Comparison of ENCODE assay signal across 12 cellular contexts in genomic region chr2:37776487-37776886, GRCh38.
A peak's percentile ranks its signal among the peaks of the same experiment; 100 is the strongest.
DNase-seq lines count a peak whose midpoint lies in the region; ATAC-seq, FAIRE-seq and TF ChIP-seq lines count a peak whose summit lies in the region.
"Had no signal": no experiment of that assay in that cellular context is flagged by ENCODE, and none has a peak within 500 bp of the region (broad histone marks: within the 10 kb centered on the region; RNA-seq: fewer than 3 reads in every experiment).

No MANE protein-coding gene starts in this region.

- H3K27ac ChIP-seq in heart left ventricle: peak overlapping the region in 1 of 12 donors; percentile 81
- H3K27ac ChIP-seq: SK-N-MC had no signal

- TF ChIP-seq CTCF in astrocyte of the spinal cord (IDR thresholded peaks at IDR 0.05; ENCODE audit: low read depth, low read length): no peak
- TF ChIP-seq CTCF in natural killer cell (IDR thresholded peaks at IDR 0.05): no peak
- no peak for TF ChIP-seq CTCF in heart left ventricle (IDR thresholded peaks at IDR 0.05)

- H3K4me1 ChIP-seq in heart left ventricle: peaks cover 0 to 27% (median 6%) of the 10 kb centered on the region in 12 donors

- H3K27me3 ChIP-seq in heart left ventricle: no peaks in the 10 kb centered on the region

- ATAC-seq in HG02938 (IDR thresholded peaks at IDR 0.05; ENCODE audit: unreplicated experiment) (no peak), natural killer cell (no peak), heart left ventricle (no peak)
- no peak for ATAC-seq in stimulated activated naive B cell treated with anti-CD40 and anti-IgM and Interleukin-4, amounts not matched to agents 10 μg/mL and 1 μg/mL and 100 μg/mL, for 72 hours (replicated peaks)

- no peak overlapping the region for H3K4me3 Mint-ChIP-seq in natural killer cell
- no peak overlapping the region for H3K4me3 Mint-ChIP-seq in stimulated activated naive B cell treated with anti-CD40 and anti-IgM and Interleukin-4, amounts not matched to agents 10 μg/mL and 1 μg/mL and 100 μg/mL, for 72 hours

- H3K9me3 Mint-ChIP-seq in natural killer cell: no peaks in the 10 kb centered on the region
- no peaks in the 10 kb centered on the region for H3K9me3 Mint-ChIP-seq in stimulated activated naive B cell treated with anti-CD40 and anti-IgM and Interleukin-4, amounts not matched to agents 10 μg/mL and 1 μg/mL and 100 μg/mL, for 72 hours

- peak; percentile 91 for FAIRE-seq in urothelium cell line (lab: Jason Lieb, UNC)

- 59 to 88% (median 79%) methylated on average over 3 of the region's 3 CpGs for WGBS in heart left ventricle, 4 donors

- no peak for TF ChIP-seq POLR2A in heart left ventricle (IDR thresholded peaks at IDR 0.05)

- no peak overlapping the region for H3K27ac Mint-ChIP-seq in natural killer cell
- no peak overlapping the region for H3K27ac Mint-ChIP-seq in stimulated activated naive B cell treated with anti-CD40 and anti-IgM and Interleukin-4, amounts not matched to agents 10 μg/mL and 1 μg/mL and 100 μg/mL, for 72 hours

- H3K9me3 ChIP-seq in heart left ventricle: no peaks in the 10 kb centered on the region

- H3K27me3 Mint-ChIP-seq in natural killer cell (ENCODE audit: low read depth in 2 of 2): no peaks in the 10 kb centered on the region
- H3K27me3 Mint-ChIP-seq in stimulated activated naive B cell treated with anti-CD40 and anti-IgM and Interleukin-4, amounts not matched to agents 10 μg/mL and 1 μg/mL and 100 μg/mL, for 72 hours: no peaks in the 10 kb centered on the region

- intact Hi-C loops in natural killer cell (cut with micrococcal nuclease) (no loop called here), heart left ventricle (cut with DNase I) (loop anchor here in 1 of 10 donors (10.0 kb wide), 1 partner anchor 102 kb away; the partner anchor contains the start of gene CDC42EP3)

- DNase-seq in HS-27A (ENCODE audit: low read depth): peak; percentile 95
- peak; percentile 88 for DNase-seq in astrocyte of the spinal cord (ENCODE audit: low read depth, low spot score)
- peak; percentile 91 for DNase-seq in iris pigment epithelial cell (ENCODE audit: low read depth)
- peak; percentile 91 for DNase-seq in urothelium cell line (ENCODE audit: low spot score)
- DNase-seq in natural killer cell: no peak
- DNase-seq in stimulated activated naive B cell treated with anti-CD40 and anti-IgM and Interleukin-4, amounts not matched to agents 10 μg/mL and 1 μg/mL and 100 μg/mL, for 72 hours: no peak
- no peak for DNase-seq in heart left ventricle
- DNase-seq: activated CD8-positive, alpha-beta memory T cell treated with anti-CD3 and anti-CD28 coated beads, Interleukin-2, amount 50 U/mL, for 48 hours; effector memory CD4-positive, alpha-beta T cell; NCI-H187 had no signal

- no peaks in the 10 kb centered on the region for H3K36me3 ChIP-seq in heart left ventricle

- in situ Hi-C loops in astrocyte of the spinal cord (cut with HindIII; ENCODE audit: low sequenced_read_pairs): no loop called here

- no peaks in the 10 kb centered on the region for H3K36me3 Mint-ChIP-seq in natural killer cell
- no peaks in the 10 kb centered on the region for H3K36me3 Mint-ChIP-seq in stimulated activated naive B cell treated with anti-CD40 and anti-IgM and Interleukin-4, amounts not matched to agents 10 μg/mL and 1 μg/mL and 100 μg/mL, for 72 hours

- peaks cover 7 to 17% of the 10 kb centered on the region in 2 donors for H3K4me1 Mint-ChIP-seq in natural killer cell
- peaks cover 0 to 1% of the 10 kb centered on the region in 2 donors for H3K4me1 Mint-ChIP-seq in stimulated activated naive B cell treated with anti-CD40 and anti-IgM and Interleukin-4, amounts not matched to agents 10 μg/mL and 1 μg/mL and 100 μg/mL, for 72 hours

- H3K4me3 ChIP-seq in astrocyte of the spinal cord (ENCODE audit: low read depth, low read length) (no peak overlapping the region), heart left ventricle (no peak overlapping the region)
- H3K4me3 ChIP-seq: SK-N-MC had no signal

Comparison
In these comparisons a context has a peak if more than half of its experiments do, and no peak if none do; other contexts are left out.
1. DNase-seq: peak in HS-27A (single experiment), astrocyte of the spinal cord (single experiment), iris pigment epithelial cell (single experiment) and urothelium cell line (single experiment); none in natural killer cell (single experiment), stimulated activated naive B cell treated with anti-CD40 and anti-IgM and Interleukin-4, amounts not matched to agents 10 μg/mL and 1 μg/mL and 100 μg/mL, for 72 hours (single experiment) and heart left ventricle (0 of 5).